Comparison of ENCODE assay signal across 4 cellular contexts in the genomic region with DNA sequence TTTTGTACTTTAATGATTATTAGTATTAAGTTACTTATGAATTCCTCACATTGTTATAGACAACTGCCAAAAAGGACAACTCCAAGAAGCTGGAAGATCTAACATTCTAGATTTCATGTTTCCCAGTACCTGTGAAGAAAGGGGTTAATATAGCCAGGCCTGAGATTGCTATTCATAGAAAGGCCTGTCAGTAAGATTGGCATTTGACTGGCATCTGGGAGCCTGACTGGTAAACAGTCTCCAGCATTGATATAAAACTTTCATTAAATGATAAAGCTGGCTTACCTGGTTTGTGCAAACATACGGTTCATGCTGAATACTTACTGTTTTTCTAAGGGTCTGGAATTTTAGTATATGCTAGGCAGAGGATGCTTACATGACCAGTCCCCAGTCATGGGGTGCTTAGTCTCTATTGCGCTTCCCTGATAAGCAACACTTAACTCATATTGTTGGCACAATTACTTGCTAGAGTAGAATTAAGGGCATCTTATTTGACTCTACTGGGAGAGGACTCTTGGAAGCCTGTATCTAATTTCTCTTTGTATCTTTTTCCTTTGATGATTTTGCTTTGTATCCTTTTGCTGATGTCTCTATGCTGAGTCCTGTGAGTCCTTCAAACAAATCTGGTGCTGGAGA.
"Had no signal": no experiment of that assay in that cellular context is flagged by ENCODE, and none has a peak within 500 bp of the region (broad histone marks: within the 10 kb centered on the region; RNA-seq: fewer than 3 reads in every experiment).

No MANE protein-coding gene starts in this region.

- H3K9me3 Mint-ChIP-seq: H9 had no signal

- H3K27ac ChIP-seq: GM23248 had no signal

- H3K4me3 ChIP-seq: GM23248 had no signal

- H3K27ac Mint-ChIP-seq: H9 had no signal

- H2AFZ ChIP-seq: GM23248 had no signal

- H3K4me3 Mint-ChIP-seq: H9 had no signal

- H3K9ac ChIP-seq: GM23248 had no signal

- DNase-seq: GM23248, H9, HCEC 1CT, IMR-90 had no signal
